Comparison of ENCODE assay signal across 1 cellular context in the genomic region with DNA sequence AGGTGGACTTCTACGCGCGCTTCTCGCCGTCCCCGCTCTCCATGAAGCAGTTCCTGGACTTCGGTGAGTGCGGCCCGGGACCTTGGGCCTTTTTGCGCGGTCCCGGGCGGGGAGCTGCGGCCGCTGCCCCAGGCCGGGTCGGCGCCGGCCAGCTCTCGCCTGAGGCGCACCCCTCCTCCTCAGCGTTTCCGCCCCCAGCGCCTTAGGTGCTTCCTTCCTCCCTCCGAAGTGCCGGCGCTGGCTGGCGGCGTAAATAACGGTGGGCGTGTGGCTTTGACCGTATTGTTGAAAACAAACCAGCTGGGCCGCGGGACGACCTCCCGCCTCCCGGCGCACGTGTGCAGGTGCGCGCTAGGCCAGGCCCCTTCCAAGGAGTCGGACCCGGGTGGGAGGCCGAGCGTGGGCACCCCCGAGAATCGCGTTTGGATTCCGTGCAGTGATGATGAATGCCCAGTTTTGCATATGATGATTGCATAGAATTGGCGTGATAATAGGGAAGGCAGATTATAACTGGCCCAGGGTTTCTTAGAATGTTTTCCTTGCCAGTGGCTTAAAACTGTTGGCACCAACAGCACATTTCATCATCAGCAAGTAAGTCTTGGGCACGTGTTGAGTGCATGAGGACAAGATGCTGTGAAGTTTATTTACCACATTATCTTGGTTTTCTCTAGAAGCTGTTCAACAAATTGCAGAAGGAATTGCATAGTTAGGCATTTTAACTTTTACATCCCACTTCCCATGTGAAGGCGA.
A peak's percentile ranks its signal among the peaks of the same experiment; 100 is the strongest.
TF ChIP-seq lines count a peak whose summit lies in the region.

No MANE protein-coding gene starts in this region.

TF ChIP-seq in K562, 482 proteins besides CTCF, POLR2A, EP300 and RAD21 (continued from another document and continues in another):
- TF ChIP-seq ARID4B (CRISPR knock-in tag; IDR thresholded peaks at IDR 0.05): peak; percentile 81; the same call in 1 of the 2 replicates
- no peak for TF ChIP-seq TCF7 (IDR thresholded peaks at IDR 0.05; ENCODE audit: borderline replicate concordance)
- no peak for TF ChIP-seq NRF1 (conservative IDR thresholded peaks at IDR 0.05 in 1 of 2, IDR thresholded peaks at IDR 0.05 in 1 of 2)
- 0 out of 2 replicates have a peak, but pooled peaks have one; percentile 36 for TF ChIP-seq CHD2 (IDR thresholded peaks at IDR 0.05; ENCODE audit: low read depth, low read length)
- no peak for TF ChIP-seq E4F1 (CRISPR knock-in tag; IDR thresholded peaks at IDR 0.05; ENCODE audit: borderline replicate concordance)
- TF ChIP-seq RBBP5 (IDR thresholded peaks at IDR 0.05; ENCODE audit: borderline replicate concordance, insufficient read depth, low read length, poor library complexity, severe bottlenecking): peak; percentile 40
- no peak; the same call in 1 of the 2 replicates for TF ChIP-seq MBD2 (IDR thresholded peaks at IDR 0.05; ENCODE audit: borderline replicate concordance, low read depth)
- no peak for TF ChIP-seq ASH1L (IDR thresholded peaks at IDR 0.05; ENCODE audit: borderline replicate concordance, low read depth, partially characterized antibody)
- TF ChIP-seq POLR2G (IDR thresholded peaks at IDR 0.05; ENCODE audit: low read depth, low read length): 0 out of 2 replicates have a peak, but pooled peaks have one; percentile 21
- TF ChIP-seq STAG1 (CRISPR knock-in tag; IDR thresholded peaks at IDR 0.05; ENCODE audit: borderline replicate concordance): no peak
- TF ChIP-seq, protein P1, sequence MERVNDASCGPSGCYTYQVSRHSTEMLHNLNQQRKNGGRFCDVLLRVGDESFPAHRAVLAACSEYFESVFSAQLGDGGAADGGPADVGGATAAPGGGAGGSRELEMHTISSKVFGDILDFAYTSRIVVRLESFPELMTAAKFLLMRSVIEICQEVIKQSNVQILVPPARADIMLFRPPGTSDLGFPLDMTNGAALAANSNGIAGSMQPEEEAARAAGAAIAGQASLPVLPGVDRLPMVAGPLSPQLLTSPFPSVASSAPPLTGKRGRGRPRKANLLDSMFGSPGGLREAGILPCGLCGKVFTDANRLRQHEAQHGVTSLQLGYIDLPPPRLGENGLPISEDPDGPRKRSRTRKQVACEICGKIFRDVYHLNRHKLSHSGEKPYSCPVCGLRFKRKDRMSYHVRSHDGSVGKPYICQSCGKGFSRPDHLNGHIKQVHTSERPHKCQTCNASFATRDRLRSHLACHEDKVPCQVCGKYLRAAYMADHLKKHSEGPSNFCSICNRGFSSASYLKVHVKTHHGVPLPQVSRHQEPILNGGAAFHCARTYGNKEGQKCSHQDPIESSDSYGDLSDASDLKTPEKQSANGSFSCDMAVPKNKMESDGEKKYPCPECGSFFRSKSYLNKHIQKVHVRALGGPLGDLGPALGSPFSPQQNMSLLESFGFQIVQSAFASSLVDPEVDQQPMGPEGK (CRISPR knock-in tag; IDR thresholded peaks at IDR 0.05; ENCODE audit: borderline replicate concordance): no peak
- TF ChIP-seq, protein P2, sequence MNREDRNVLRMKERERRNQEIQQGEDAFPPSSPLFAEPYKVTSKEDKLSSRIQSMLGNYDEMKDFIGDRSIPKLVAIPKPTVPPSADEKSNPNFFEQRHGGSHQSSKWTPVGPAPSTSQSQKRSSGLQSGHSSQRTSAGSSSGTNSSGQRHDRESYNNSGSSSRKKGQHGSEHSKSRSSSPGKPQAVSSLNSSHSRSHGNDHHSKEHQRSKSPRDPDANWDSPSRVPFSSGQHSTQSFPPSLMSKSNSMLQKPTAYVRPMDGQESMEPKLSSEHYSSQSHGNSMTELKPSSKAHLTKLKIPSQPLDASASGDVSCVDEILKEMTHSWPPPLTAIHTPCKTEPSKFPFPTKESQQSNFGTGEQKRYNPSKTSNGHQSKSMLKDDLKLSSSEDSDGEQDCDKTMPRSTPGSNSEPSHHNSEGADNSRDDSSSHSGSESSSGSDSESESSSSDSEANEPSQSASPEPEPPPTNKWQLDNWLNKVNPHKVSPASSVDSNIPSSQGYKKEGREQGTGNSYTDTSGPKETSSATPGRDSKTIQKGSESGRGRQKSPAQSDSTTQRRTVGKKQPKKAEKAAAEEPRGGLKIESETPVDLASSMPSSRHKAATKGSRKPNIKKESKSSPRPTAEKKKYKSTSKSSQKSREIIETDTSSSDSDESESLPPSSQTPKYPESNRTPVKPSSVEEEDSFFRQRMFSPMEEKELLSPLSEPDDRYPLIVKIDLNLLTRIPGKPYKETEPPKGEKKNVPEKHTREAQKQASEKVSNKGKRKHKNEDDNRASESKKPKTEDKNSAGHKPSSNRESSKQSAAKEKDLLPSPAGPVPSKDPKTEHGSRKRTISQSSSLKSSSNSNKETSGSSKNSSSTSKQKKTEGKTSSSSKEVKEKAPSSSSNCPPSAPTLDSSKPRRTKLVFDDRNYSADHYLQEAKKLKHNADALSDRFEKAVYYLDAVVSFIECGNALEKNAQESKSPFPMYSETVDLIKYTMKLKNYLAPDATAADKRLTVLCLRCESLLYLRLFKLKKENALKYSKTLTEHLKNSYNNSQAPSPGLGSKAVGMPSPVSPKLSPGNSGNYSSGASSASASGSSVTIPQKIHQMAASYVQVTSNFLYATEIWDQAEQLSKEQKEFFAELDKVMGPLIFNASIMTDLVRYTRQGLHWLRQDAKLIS (CRISPR knock-in tag; IDR thresholded peaks at IDR 0.05): no peak
- no peak for TF ChIP-seq TCFL5 (CRISPR knock-in tag; conservative IDR thresholded peaks at IDR 0.05)
- TF ChIP-seq EGR1 (conservative IDR thresholded peaks at IDR 0.05): peak; percentile 76
- peak; percentile 90 for TF ChIP-seq ZNF232 (CRISPR knock-in tag; IDR thresholded peaks at IDR 0.05)
- 0 out of 2 replicates have a peak, but pooled peaks have one; percentile 25 for TF ChIP-seq ZNF133 (CRISPR knock-in tag; IDR thresholded peaks at IDR 0.05)
- no peak for TF ChIP-seq BRF2 (IDR thresholded peaks at IDR 0.05; ENCODE audit: borderline replicate concordance, insufficient read depth, insufficient read length)
- TF ChIP-seq KLF10 (CRISPR knock-in tag; IDR thresholded peaks at IDR 0.05): no peak
- no peak for TF ChIP-seq TCF7L2 (IDR thresholded peaks at IDR 0.05; ENCODE audit: low read depth, low read length)
- TF ChIP-seq RHOXF2B (CRISPR knock-in tag; conservative IDR thresholded peaks at IDR 0.05): no peak
- TF ChIP-seq CEBPG (CRISPR knock-in tag; IDR thresholded peaks at IDR 0.05): peak; percentile 72
- TF ChIP-seq CEBPG (tag; conservative IDR thresholded peaks at IDR 0.05 in 1 of 2, IDR thresholded peaks at IDR 0.05 in 1 of 2): peak; percentile 35 to 64; a peak in 3 of 4 replicates
- no peak for TF ChIP-seq XRCC5 (IDR thresholded peaks at IDR 0.05; ENCODE audit: low read depth, low read length)
- no peak for TF ChIP-seq ZNF507 (tag; conservative IDR thresholded peaks at IDR 0.05)
- no peak for TF ChIP-seq ZFP36 (IDR thresholded peaks at IDR 0.05; ENCODE audit: low read depth, low read length, partially characterized antibody)
- TF ChIP-seq ZNF280B (CRISPR knock-in tag; IDR thresholded peaks at IDR 0.05): no peak
- TF ChIP-seq MAZ (CRISPR knock-in tag; conservative IDR thresholded peaks at IDR 0.05 in 1 of 2, IDR thresholded peaks at IDR 0.05 in 1 of 2): peak; percentile 50 to 66; a peak in 1 of 4 replicates
- TF ChIP-seq, protein P3, sequence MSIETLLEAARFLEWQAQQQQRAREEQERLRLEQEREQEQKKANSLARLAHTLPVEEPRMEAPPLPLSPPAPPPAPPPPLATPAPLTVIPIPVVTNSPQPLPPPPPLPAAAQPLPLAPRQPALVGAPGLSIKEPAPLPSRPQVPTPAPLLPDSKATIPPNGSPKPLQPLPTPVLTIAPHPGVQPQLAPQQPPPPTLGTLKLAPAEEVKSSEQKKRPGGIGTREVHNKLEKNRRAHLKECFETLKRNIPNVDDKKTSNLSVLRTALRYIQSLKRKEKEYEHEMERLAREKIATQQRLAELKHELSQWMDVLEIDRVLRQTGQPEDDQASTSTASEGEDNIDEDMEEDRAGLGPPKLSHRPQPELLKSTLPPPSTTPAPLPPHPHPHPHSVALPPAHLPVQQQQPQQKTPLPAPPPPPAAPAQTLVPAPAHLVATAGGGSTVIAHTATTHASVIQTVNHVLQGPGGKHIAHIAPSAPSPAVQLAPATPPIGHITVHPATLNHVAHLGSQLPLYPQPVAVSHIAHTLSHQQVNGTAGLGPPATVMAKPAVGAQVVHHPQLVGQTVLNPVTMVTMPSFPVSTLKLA (conservative IDR thresholded peaks at IDR 0.05): peak; percentile 92 to 95
- no peak for TF ChIP-seq ZNF146 (CRISPR knock-in tag; IDR thresholded peaks at IDR 0.05; ENCODE audit: unreplicated experiment)
- TF ChIP-seq ZNF165 (CRISPR knock-in tag; IDR thresholded peaks at IDR 0.05; ENCODE audit: borderline replicate concordance): 0 out of 2 replicates have a peak, but pooled peaks have one; percentile 73
- no peak for TF ChIP-seq RBM22 (IDR thresholded peaks at IDR 0.05; ENCODE audit: low read depth, low read length, poor library complexity, severe bottlenecking)
- peak; percentile 85 for TF ChIP-seq ZBTB9 (CRISPR knock-in tag; IDR thresholded peaks at IDR 0.05)
